1 cellular context compared by ENCODE assay signal in the genomic region with DNA sequence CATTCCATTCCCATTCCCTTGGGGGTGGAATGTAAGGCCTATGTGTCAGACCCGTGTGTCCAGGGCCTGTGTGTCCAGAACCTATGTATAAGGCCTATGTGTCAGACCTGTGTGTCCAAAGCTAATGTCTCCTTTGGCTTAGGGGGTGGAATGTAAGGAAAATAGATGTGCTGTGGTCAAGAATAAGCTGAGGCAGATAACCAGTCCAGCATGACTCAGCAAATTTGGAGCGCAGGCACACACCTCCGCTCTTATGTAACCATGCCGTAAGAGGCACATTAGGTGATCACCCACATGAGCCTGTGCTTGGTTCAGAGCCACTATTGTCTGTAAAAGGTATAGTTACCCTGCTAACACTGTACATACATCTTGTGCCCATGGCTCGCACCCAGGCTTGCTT.
A peak's percentile ranks its signal among the peaks of the same experiment; 100 is the strongest.
TF ChIP-seq lines count a peak whose summit lies in the region.

No MANE protein-coding gene starts in this region.

TF ChIP-seq in IMR-90, 13 proteins besides CTCF, POLR2A, EP300 and RAD21:
- TF ChIP-seq, protein P1, sequence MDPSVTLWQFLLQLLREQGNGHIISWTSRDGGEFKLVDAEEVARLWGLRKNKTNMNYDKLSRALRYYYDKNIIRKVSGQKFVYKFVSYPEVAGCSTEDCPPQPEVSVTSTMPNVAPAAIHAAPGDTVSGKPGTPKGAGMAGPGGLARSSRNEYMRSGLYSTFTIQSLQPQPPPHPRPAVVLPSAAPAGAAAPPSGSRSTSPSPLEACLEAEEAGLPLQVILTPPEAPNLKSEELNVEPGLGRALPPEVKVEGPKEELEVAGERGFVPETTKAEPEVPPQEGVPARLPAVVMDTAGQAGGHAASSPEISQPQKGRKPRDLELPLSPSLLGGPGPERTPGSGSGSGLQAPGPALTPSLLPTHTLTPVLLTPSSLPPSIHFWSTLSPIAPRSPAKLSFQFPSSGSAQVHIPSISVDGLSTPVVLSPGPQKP (IDR thresholded peaks at IDR 0.05; ENCODE audit: borderline replicate concordance, low read depth, low read length): no peak
- TF ChIP-seq RFX5 (IDR thresholded peaks at IDR 0.05; ENCODE audit: low read depth, low read length): no peak
- no peak for TF ChIP-seq CHD1 (IDR thresholded peaks at IDR 0.05; ENCODE audit: low read depth, low read length)
- no peak for TF ChIP-seq FOS (IDR thresholded peaks at IDR 0.05; ENCODE audit: low read depth, low read length)
- no peak for TF ChIP-seq CEBPB (IDR thresholded peaks at IDR 0.05; ENCODE audit: low read depth, low read length)
- no peak for TF ChIP-seq RCOR1 (IDR thresholded peaks at IDR 0.05; ENCODE audit: insufficient replicate concordance, low read length)
- TF ChIP-seq MAFK (IDR thresholded peaks at IDR 0.05; ENCODE audit: low read depth, low read length): peak; percentile 91
- peak; percentile 98 for TF ChIP-seq NFE2L2 (IDR thresholded peaks at IDR 0.05; ENCODE audit: low read depth, low read length)
TF ChIP-seq in IMR-90: peak in this region for 2.
